8 cellular contexts compared by ENCODE assay signal in genomic region chr5:140174472-140175366, GRCh38. TPM values are rescaled to one million over a fixed set of nuclear protein-coding genes. Genes with fewer than 3 reads are reported as not detected.
DNase-seq lines count a peak whose midpoint lies in the region; ATAC-seq and TF ChIP-seq lines count a peak whose summit lies in the region.

CYSTM1 (plus strand) TSS chr5:140175188; CDS start chr5:140194466, 19,278 bp downstream.

- no peak for TF ChIP-seq RAD21 in Ishikawa (IDR thresholded peaks at IDR 0.05; ENCODE audit: low read depth)

- TF ChIP-seq CTCF in epithelial cell of proximal tubule (conservative IDR thresholded peaks at IDR 0.05; ENCODE audit: low read depth, low read length): no peak

- H3K4me3 ChIP-seq in epithelial cell of proximal tubule (ENCODE audit: low read depth, low read length): peak within 1 kb of the TSS; percentile 64

- TF ChIP-seq EP300 in Ishikawa (IDR thresholded peaks at IDR 0.05; ENCODE audit: borderline replicate concordance): no peak

- peak; percentile 82 for DNase-seq in DMS 273 treated with DMSO at 0.1 percent for 48 hours (lab: John Stamatoyannopoulos, UW)
- DNase-seq in OCI-M2 (lab: John Stamatoyannopoulos, UW; ENCODE audit: unreplicated experiment): peak; percentile 32
- peak; percentile 98 for DNase-seq in activated T-cell treated with anti-CD3 and anti-CD28 coated beads, Interleukin-2, amount 50 U/mL, for 1 hour
- no peak for DNase-seq in epithelial cell of proximal tubule (ENCODE audit: low read depth)
- DNase-seq in mucosa of gallbladder (ENCODE audit: low spot score): peak; percentile 98
- DNase-seq in stimulated activated CD8-positive, alpha-beta memory T cell treated with anti-CD3 and anti-CD28 coated beads, Interleukin-4, amount 100 ng/mL, for 4 hours (ENCODE audit: low read depth in 2 of 2, low spot score in 1 of 2): peak; percentile 84 to 88

- ATAC-seq in GM21529 (IDR thresholded peaks at IDR 0.05; ENCODE audit: unreplicated experiment): peak; percentile 93

TF ChIP-seq in Ishikawa, 13 proteins besides CTCF, POLR2A, EP300 and RAD21:
- TF ChIP-seq YY1 (IDR thresholded peaks at IDR 0.05; ENCODE audit: low read depth) (peak; percentile 26; the same call in 1 of the 2 replicates), CREB1 (IDR thresholded peaks at IDR 0.05; ENCODE audit: low read depth) (peak; percentile 81), REST (IDR thresholded peaks at IDR 0.05; ENCODE audit: low read depth) (no peak), CEBPB (IDR thresholded peaks at IDR 0.05) (peak; percentile 60; the same call in 1 of the 2 replicates), TEAD4 (IDR thresholded peaks at IDR 0.05) (no peak), TAF1 (IDR thresholded peaks at IDR 0.05; ENCODE audit: low read depth) (peak; percentile 73), MAX (IDR thresholded peaks at IDR 0.05) (0 out of 2 replicates have a peak, but pooled peaks have one; percentile 16), USF1 (IDR thresholded peaks at IDR 0.05) (peak; percentile 80)

RNA-seq across cellular contexts. Expression of gene CYSTM1, which starts in this region (rescaled TPM):
- total RNA-seq in epithelial cell of proximal tubule (57.4 and 161 TPM in 2 replicates), mucosa of gallbladder (382 TPM)
